ENCODE assay signal across 9 cellular contexts in the genomic region with DNA sequence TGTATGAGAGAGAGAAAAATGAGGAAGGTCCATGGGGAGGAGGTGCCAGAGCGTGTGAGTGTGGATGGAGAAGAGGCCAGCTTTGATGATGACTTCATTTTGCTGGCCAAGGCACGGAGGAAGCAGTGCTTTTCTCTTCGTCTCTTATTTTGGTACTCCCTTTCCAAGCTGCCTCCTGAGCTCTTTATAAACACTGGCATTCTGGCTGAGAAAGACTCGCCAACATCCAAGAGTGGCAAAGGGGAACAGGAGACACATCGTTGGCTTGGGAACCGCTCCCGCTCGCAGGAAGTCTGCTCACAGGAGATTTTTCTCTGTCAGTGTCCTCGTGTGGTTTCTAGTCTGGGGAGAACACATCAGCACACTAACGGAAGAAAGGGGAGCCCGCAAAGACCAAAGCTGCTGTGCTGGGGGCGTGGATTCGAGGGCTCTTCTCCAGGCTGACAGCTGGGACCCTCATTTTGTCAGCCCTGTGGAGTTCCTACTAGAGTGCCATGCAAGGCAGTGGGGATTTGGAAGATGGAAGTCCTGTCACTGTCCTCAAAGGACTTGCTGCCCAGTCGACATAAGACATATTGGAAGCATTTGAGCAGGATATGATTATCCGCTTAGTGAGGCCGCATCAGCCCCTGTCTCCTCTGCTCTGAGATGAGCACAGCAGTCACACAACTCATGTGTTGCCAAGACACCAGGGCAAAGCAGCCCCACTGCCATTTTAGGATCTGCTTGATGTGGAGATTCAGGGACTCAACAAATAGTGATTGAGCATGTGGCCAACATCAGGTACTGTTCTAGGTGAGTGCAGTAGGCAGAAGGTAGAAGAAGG. TPM values are rescaled to one million over a fixed set of nuclear protein-coding genes. Genes with fewer than 3 reads are reported as not detected.
DNase-seq lines count a peak whose midpoint lies in the region; ATAC-seq and TF ChIP-seq lines count a peak whose summit lies in the region.
"Had no signal": no experiment of that assay in that cellular context is flagged by ENCODE, and none has a peak within 500 bp of the region (broad histone marks: within the 10 kb centered on the region; RNA-seq: fewer than 3 reads in every experiment).

No MANE protein-coding gene starts in this region.

- H3K4me3 ChIP-seq in BLaER1 (peak overlapping the region; percentile 53), coronary artery (no peak overlapping the region)

- H3K36me3 ChIP-seq in BLaER1, result no peaks in the 10 kb centered on the region

- no peaks in the 10 kb centered on the region for H3K27me3 ChIP-seq in BLaER1

- no peak for ATAC-seq in HG02981 (IDR thresholded peaks at IDR 0.05; ENCODE audit: unreplicated experiment)
- no peak for ATAC-seq in GM21381 (IDR thresholded peaks at IDR 0.05; ENCODE audit: unreplicated experiment)

- H3K4me1 ChIP-seq in BLaER1, result peaks cover 71% of the 10 kb centered on the region

- no peaks in the 10 kb centered on the region for H3K27me3 Mint-ChIP-seq in neural crest cell (ENCODE audit: low read depth)

- no peaks in the 10 kb centered on the region for H4K20me1 ChIP-seq in BLaER1

- H3K27ac ChIP-seq in BLaER1, result peak overlapping the region; percentile 98
- H3K27ac ChIP-seq in coronary artery, result peak overlapping the region; percentile 40 to 79

- H3K4me1 Mint-ChIP-seq in neural crest cell, result peaks cover 6% of the 10 kb centered on the region

- peak overlapping the region; percentile 91 for H3K9ac ChIP-seq in BLaER1

- no peaks in the 10 kb centered on the region for H3K9me3 ChIP-seq in BLaER1

- H3K4me2 ChIP-seq in BLaER1, result peak overlapping the region; percentile 97

- H3K9me3 Mint-ChIP-seq in neural crest cell, result no peaks in the 10 kb centered on the region

- peak overlapping the region; percentile 50 for H3K27ac Mint-ChIP-seq in neural crest cell (ENCODE audit: unreplicated experiment)

- peak; percentile 48 for DNase-seq in NCI-H446 treated with DMSO at 0.1 percent for 48 hours (lab: John Stamatoyannopoulos, UW)
- DNase-seq in coronary artery (ENCODE audit: low spot score), result no peak
- DNase-seq in neural crest cell (ENCODE audit: low read depth, low spot score), result no peak
- DNase-seq in NCI-H2196 (lab: John Stamatoyannopoulos, UW; ENCODE audit: unreplicated experiment), result no peak
- DNase-seq in NCI-H2107 treated with DMSO at 0.1 percent for 48 hours (lab: John Stamatoyannopoulos, UW; ENCODE audit: unreplicated experiment), result no peak
- DNase-seq: NCI-H226 had no signal

- H3K4me3 Mint-ChIP-seq in neural crest cell, result peak overlapping the region; percentile 49

- TF ChIP-seq CTCF in coronary artery (IDR thresholded peaks at IDR 0.05) (no peak), neural crest cell (conservative IDR thresholded peaks at IDR 0.05) (no peak)

- no peaks in the 10 kb centered on the region for H3K36me3 Mint-ChIP-seq in neural crest cell (ENCODE audit: low read depth)

RNA-seq across cellular contexts. Expression of a gene that starts 8.0 kb away (rescaled TPM):
- 24.0 and 26.3 TPM in 2 replicates for total RNA-seq in neural crest cell

RNA-seq across cellular contexts. Expression of a gene that starts 40.6 kb away (rescaled TPM):
- 23.1 and 24.5 TPM in 2 replicates for total RNA-seq in neural crest cell

RNA-seq across cellular contexts. Expression of a gene that starts 40.8 kb away (rescaled TPM):
- 5.8 and 7.0 TPM in 2 replicates for total RNA-seq in neural crest cell

RNA-seq across cellular contexts. Expression of a gene that starts 56.2 kb away (rescaled TPM):
- total RNA-seq in neural crest cell, result 0.19 TPM in 1 of 2 replicates, not detected in the other
